1 cellular context compared by ENCODE assay signal in the genomic region with DNA sequence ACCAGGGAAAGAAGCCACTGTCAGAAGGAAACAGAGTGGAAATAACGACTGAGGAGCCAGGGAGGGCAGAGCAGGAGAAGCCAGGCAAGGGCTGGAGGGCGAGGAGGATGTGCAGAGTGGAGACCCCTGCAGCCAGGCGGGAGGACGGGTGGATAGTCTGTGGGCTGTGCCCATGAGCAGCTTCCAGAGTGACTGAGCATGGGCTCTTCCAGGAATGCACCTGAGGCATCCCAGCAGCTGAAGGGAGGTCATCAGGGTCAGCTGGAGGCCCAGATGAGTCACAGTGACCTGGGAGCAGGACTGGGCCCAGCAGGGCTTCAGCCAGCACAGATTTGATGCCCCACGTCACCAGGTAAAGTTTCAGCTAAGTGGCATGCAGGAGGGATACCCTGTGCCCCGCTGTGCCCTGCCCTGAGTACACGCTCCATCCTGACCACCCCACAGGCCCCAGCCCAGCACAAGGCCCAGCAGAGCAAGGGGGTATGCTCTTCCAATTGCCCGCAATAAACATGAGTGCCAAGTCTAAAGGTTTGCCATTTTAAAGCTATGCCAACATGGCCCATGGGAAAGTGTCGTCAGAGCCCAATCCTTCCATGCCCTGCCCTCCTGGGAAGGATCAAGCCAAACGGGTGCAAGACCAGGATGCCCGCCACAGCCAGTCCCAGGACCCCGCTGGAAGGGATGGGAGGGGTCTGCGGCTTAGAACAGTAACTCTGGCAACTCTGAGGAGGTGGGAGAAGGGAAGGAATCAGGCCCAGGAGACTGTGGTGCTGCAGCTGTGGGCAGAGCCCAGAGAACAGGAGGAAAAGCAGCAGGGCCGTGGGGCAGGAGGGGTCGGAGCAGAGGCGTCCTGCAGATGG.
TF ChIP-seq lines count a peak whose summit lies in the region.

No MANE protein-coding gene starts in this region.

TF ChIP-seq in HepG2, 621 proteins besides CTCF, POLR2A, EP300 and RAD21 (continued from another document):
- TF ChIP-seq, protein P1, sequence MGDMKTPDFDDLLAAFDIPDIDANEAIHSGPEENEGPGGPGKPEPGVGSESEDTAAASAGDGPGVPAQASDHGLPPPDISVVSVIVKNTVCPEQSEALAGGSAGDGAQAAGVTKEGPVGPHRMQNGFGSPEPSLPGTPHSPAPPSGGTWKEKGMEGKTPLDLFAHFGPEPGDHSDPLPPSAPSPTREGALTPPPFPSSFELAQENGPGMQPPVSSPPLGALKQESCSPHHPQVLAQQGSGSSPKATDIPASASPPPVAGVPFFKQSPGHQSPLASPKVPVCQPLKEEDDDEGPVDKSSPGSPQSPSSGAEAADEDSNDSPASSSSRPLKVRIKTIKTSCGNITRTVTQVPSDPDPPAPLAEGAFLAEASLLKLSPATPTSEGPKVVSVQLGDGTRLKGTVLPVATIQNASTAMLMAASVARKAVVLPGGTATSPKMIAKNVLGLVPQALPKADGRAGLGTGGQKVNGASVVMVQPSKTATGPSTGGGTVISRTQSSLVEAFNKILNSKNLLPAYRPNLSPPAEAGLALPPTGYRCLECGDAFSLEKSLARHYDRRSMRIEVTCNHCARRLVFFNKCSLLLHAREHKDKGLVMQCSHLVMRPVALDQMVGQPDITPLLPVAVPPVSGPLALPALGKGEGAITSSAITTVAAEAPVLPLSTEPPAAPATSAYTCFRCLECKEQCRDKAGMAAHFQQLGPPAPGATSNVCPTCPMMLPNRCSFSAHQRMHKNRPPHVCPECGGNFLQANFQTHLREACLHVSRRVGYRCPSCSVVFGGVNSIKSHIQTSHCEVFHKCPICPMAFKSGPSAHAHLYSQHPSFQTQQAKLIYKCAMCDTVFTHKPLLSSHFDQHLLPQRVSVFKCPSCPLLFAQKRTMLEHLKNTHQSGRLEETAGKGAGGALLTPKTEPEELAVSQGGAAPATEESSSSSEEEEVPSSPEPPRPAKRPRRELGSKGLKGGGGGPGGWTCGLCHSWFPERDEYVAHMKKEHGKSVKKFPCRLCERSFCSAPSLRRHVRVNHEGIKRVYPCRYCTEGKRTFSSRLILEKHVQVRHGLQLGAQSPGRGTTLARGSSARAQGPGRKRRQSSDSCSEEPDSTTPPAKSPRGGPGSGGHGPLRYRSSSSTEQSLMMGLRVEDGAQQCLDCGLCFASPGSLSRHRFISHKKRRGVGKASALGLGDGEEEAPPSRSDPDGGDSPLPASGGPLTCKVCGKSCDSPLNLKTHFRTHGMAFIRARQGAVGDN (CRISPR knock-in tag; IDR thresholded peaks at IDR 0.05): peak; percentile 29
